Comparison of ENCODE assay signal across 21 cellular contexts in the genomic region with DNA sequence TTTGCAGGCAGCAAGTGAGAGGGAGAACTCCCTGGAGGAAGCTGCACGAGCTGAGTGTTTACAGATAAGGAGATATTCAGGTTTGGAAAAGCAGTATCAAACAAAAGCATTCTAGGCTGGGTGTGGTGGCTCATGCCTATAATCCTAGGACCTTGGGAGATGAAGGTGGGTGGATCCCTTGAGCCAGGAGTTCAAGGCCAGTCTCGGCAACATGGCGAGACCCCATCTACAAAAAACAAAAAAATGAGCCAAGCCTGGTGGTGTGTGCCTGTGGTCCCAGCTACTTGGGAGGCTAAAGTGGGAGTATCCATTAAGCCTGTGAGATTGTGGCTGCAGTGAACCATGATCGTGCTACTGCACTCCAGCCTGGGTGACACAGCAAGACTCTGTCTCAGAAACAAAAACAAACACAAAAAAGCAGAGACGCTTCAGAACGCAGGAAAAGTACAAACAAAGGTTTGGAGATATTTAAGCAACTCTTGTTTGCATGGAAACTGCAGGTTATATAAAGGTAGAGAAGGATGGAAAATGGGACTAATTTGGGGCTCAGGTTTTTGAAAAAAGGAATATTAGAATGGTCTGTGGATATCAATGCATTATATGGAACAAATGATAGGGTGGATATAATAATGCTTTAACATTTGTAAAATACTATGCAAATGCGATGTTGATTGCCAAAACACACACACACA. TPM values are rescaled to one million over a fixed set of nuclear protein-coding genes. Genes with fewer than 3 reads are reported as not detected.
DNase-seq lines count a peak whose midpoint lies in the region; ATAC-seq and TF ChIP-seq lines count a peak whose summit lies in the region.
"Had no signal": no experiment of that assay in that cellular context is flagged by ENCODE, and none has a peak within 500 bp of the region (broad histone marks: within the 10 kb centered on the region; RNA-seq: fewer than 3 reads in every experiment).

No MANE protein-coding gene starts in this region.

- H3T11ph ChIP-seq in H9 (ENCODE audit: low read length): no peak overlapping the region

- H2BK12ac ChIP-seq in H9 (ENCODE audit: insufficient read length, low read depth, low read length) (no peak overlapping the region), neuronal stem cell (ENCODE audit: low read length) (no peak overlapping the region)

- no peaks in the 10 kb centered on the region for H4K20me1 ChIP-seq in H9 (ENCODE audit: control insufficient read depth, insufficient read depth, insufficient read length)
- H4K20me1 ChIP-seq: BLaER1 had no signal

- H3K4me3 Mint-ChIP-seq in H9: no peak overlapping the region
- H3K4me3 Mint-ChIP-seq in endodermal cell: no peak overlapping the region
- H3K4me3 Mint-ChIP-seq: CD4-positive, CD25-positive, alpha-beta regulatory T cell; CD8-positive, alpha-beta T cell; HFFc6 had no signal

- H3K79me1 ChIP-seq in H9 (ENCODE audit: insufficient read depth, low read depth, low read length, poor library complexity, severe bottlenecking) (no peaks in the 10 kb centered on the region), neuronal stem cell (ENCODE audit: low read depth, low read length) (no peaks in the 10 kb centered on the region)

- no peak overlapping the region for H3K27ac ChIP-seq in H9 (ENCODE audit: insufficient read length, low read depth, low read length)
- H3K27ac ChIP-seq in endodermal cell (ENCODE audit: low read depth, low read length): no peak overlapping the region
- no peak overlapping the region for H3K27ac ChIP-seq in neuronal stem cell (replicated peaks; ENCODE audit: low read length)
- H3K27ac ChIP-seq: BLaER1, C4-2B had no signal

- H3K36me3 ChIP-seq in endodermal cell (ENCODE audit: control insufficient read depth, insufficient read depth, low read length) (no peaks in the 10 kb centered on the region), neuronal stem cell (replicated peaks in 1 of 2; ENCODE audit: control insufficient read depth in 2 of 2, insufficient read depth in 2 of 2, low read length in 2 of 2) (no peaks in the 10 kb centered on the region)
- H3K36me3 ChIP-seq: BLaER1, HAP-1 had no signal

- no peak overlapping the region for H3K18ac ChIP-seq in H9 (ENCODE audit: insufficient read length, low read depth, low read length)
- H3K18ac ChIP-seq in neuronal stem cell (ENCODE audit: low read length): no peak overlapping the region

- H3K27me3 Mint-ChIP-seq in H9 (ENCODE audit: low read depth) (peaks cover under 1% of the 10 kb centered on the region; the same call in 1 of the 2 replicates), endodermal cell (ENCODE audit: insufficient read depth) (no peaks in the 10 kb centered on the region)

- H2AFZ ChIP-seq in H9 (ENCODE audit: low read length) (no peak overlapping the region), neuronal stem cell (ENCODE audit: low read length) (no peak overlapping the region)

- no peaks in the 10 kb centered on the region for H3K9me3 ChIP-seq in H9 (ENCODE audit: control insufficient read depth, low read depth, low read length)
- H3K9me3 ChIP-seq in endodermal cell (ENCODE audit: control insufficient read depth, low read length): no peaks in the 10 kb centered on the region
- H3K9me3 ChIP-seq in neuronal stem cell (replicated peaks in 1 of 2; ENCODE audit: control insufficient read depth in 2 of 2, insufficient read depth in 1 of 2, low read depth in 1 of 2, low read length in 2 of 2): peaks cover 0 to 4% of the 10 kb centered on the region in 2 donors
- H3K9me3 ChIP-seq: BLaER1, Caco-2, HAP-1 had no signal

- H2BK15ac ChIP-seq in H9 (ENCODE audit: low read depth, low read length) (no peak overlapping the region), neuronal stem cell (ENCODE audit: low read length) (no peak overlapping the region)

- 0 out of 2 replicates have a peak overlapping the region, but pooled peaks have one; percentile 4 for H3K14ac ChIP-seq in H9 (ENCODE audit: insufficient read depth, low read length)
- H3K14ac ChIP-seq in neuronal stem cell (ENCODE audit: low read length): no peak overlapping the region

- H2AK5ac ChIP-seq in H9 (ENCODE audit: insufficient read length, low read length) (no peak overlapping the region), neuronal stem cell (ENCODE audit: low read depth, low read length) (peak overlapping the region; percentile 67)

- H3K4ac ChIP-seq in H9 (ENCODE audit: low read depth, low read length): no peak overlapping the region
- no peak overlapping the region for H3K4ac ChIP-seq in neuronal stem cell (ENCODE audit: low read length)

- H3K9me3 Mint-ChIP-seq in H9 (no peaks in the 10 kb centered on the region), endodermal cell (no peaks in the 10 kb centered on the region)
- H3K9me3 Mint-ChIP-seq: CD8-positive, alpha-beta T cell had no signal

- H4K8ac ChIP-seq in H9 (replicated peaks; ENCODE audit: insufficient read length, low read depth, low read length) (no peak overlapping the region), neuronal stem cell (ENCODE audit: low read depth, low read length) (no peak overlapping the region)

- H2BK5ac ChIP-seq in H9 (ENCODE audit: insufficient read length, low read length) (no peak overlapping the region), neuronal stem cell (ENCODE audit: low read length) (no peak overlapping the region)

- H3K36me3 Mint-ChIP-seq in H9 (ENCODE audit: insufficient read depth in 1 of 3, low read depth in 3 of 3) (no peaks in the 10 kb centered on the region; a peak in 1 of 7 replicates), endodermal cell (ENCODE audit: low read depth) (no peaks in the 10 kb centered on the region)
- H3K36me3 Mint-ChIP-seq: CD4-positive, CD25-positive, alpha-beta regulatory T cell; CD8-positive, alpha-beta T cell had no signal

- WGBS in H9 (ENCODE audit: extremely low coverage, insufficient read length, low lambda C conversion rate): no CpG with 5 or more reads among the region's 7 CpGs
- WGBS in endodermal cell (ENCODE audit: insufficient coverage in 1 of 2, insufficient read length in 1 of 2), 2 experiments: 88 to 91% methylated on average over 2 to 7 of the region's 7 CpGs
- WGBS in neuronal stem cell (ENCODE audit: extremely low coverage in 2 of 2, insufficient read length in 2 of 2, insufficient replicate concordance in 1 of 2), 2 donors: no CpG with 5 or more reads among the region's 7 CpGs

- H3K4me1 Mint-ChIP-seq in H9 (peaks cover 56 to 65% of the 10 kb centered on the region in 2 experiments), endodermal cell (peaks cover 32% of the 10 kb centered on the region)

- H3K4me2 ChIP-seq in H9 (ENCODE audit: insufficient read depth, insufficient read length, low read length) (no peak overlapping the region), neuronal stem cell (ENCODE audit: insufficient read depth, low read length, poor library complexity, severe bottlenecking) (no peak overlapping the region)
- H3K4me2 ChIP-seq: BLaER1 had no signal

- ATAC-seq in GM21360 (IDR thresholded peaks at IDR 0.05; ENCODE audit: unreplicated experiment): no peak
- ATAC-seq: CD8-positive, alpha-beta T cell; GM12878 had no signal

- H2BK120ac ChIP-seq in H9 (ENCODE audit: low read depth, low read length, poor library complexity, severe bottlenecking) (no peak overlapping the region), neuronal stem cell (ENCODE audit: low read depth, low read length) (no peak overlapping the region)

- H2BK20ac ChIP-seq in H9 (ENCODE audit: low read depth, low read length, poor library complexity, severe bottlenecking): no peak overlapping the region

- H4K91ac ChIP-seq in H9 (ENCODE audit: insufficient read length, low read depth, low read length) (no peak overlapping the region), neuronal stem cell (ENCODE audit: low read depth, low read length, poor library complexity) (no peak overlapping the region)

- H3K27ac Mint-ChIP-seq in H9 (peak overlapping the region in 1 of 3 experiments; percentile 13; a peak in 2 of 7 replicates), endodermal cell (no peak overlapping the region)
- H3K27ac Mint-ChIP-seq: CD8-positive, alpha-beta T cell; HFFc6 had no signal

- TF ChIP-seq CTCF in H9 (conservative IDR thresholded peaks at IDR 0.05) (no peak), endodermal cell (conservative IDR thresholded peaks at IDR 0.05) (no peak)

- H3K9ac ChIP-seq in H9 (ENCODE audit: extremely low read depth, insufficient read length, low read length) (no peak overlapping the region), endodermal cell (ENCODE audit: extremely low read depth, low read length, poor library complexity, severe bottlenecking) (no peak overlapping the region), neuronal stem cell (ENCODE audit: low read depth, low read length, poor library complexity) (no peak overlapping the region)
- H3K9ac ChIP-seq: BLaER1 had no signal

- no peaks in the 10 kb centered on the region for H3K79me2 ChIP-seq in H9 (ENCODE audit: insufficient read depth, low read length)

- DNase-seq in H9 (no peak), SK-N-DZ (ENCODE audit: low spot score) (peak; percentile 94), endodermal cell (peak; percentile 43), neuronal stem cell (ENCODE audit: low spot score) (no peak), NCI-H2171 treated with DMSO at 0.1 percent for 48 hours (lab: John Stamatoyannopoulos, UW) (no peak), NCI-H345 treated with DMSO at 0.1 percent for 48 hours (lab: John Stamatoyannopoulos, UW; ENCODE audit: unreplicated experiment) (no peak), ecto neural progenitor cell (ENCODE audit: low spot score) (no peak)
- DNase-seq: Caco-2; CD4-positive, CD25-positive, alpha-beta regulatory T cell; CD8-positive, alpha-beta T cell; DMS79; EL; GDM1; HFFc6 had no signal

- no peak overlapping the region for H3K56ac ChIP-seq in H9 (ENCODE audit: insufficient read length, low read depth, low read length)

- H3K27me3 ChIP-seq in H9 (ENCODE audit: insufficient read depth, low read length): no peaks in the 10 kb centered on the region
- no peaks in the 10 kb centered on the region for H3K27me3 ChIP-seq in endodermal cell (ENCODE audit: control insufficient read depth, insufficient read depth, low read length, poor library complexity, severe bottlenecking)
- no peaks in the 10 kb centered on the region for H3K27me3 ChIP-seq in neuronal stem cell (ENCODE audit: control insufficient read depth in 3 of 3, insufficient read depth in 3 of 3, low read depth in 1 of 3, low read length in 3 of 3)
- H3K27me3 ChIP-seq: BLaER1 had no signal

- H4K5ac ChIP-seq in H9 (ENCODE audit: insufficient read length, low read depth, low read length): no peak overlapping the region

- H3K4me1 ChIP-seq in H9 (ENCODE audit: insufficient read depth, low read length): peaks cover 5% of the 10 kb centered on the region; the same call in 1 of the 2 replicates
- peaks cover 10% of the 10 kb centered on the region for H3K4me1 ChIP-seq in endodermal cell (ENCODE audit: control insufficient read depth, insufficient read depth, low read length)
- H3K4me1 ChIP-seq in neuronal stem cell (ENCODE audit: control insufficient read depth in 2 of 2, insufficient read depth in 1 of 2, low read depth in 1 of 2, low read length in 2 of 2): peaks cover 7 to 28% of the 10 kb centered on the region in 2 donors
- H3K4me1 ChIP-seq: BLaER1, Caco-2 had no signal

- H3K4me3 ChIP-seq in endodermal cell (ENCODE audit: low read length) (no peak overlapping the region), neuronal stem cell (ENCODE audit: low read length in 2 of 2) (no peak overlapping the region)
- H3K4me3 ChIP-seq: BLaER1, GM12878, HAP-1 had no signal

- H3K23ac ChIP-seq in H9 (ENCODE audit: insufficient read length, low read depth, low read length) (no peak overlapping the region), neuronal stem cell (ENCODE audit: low read depth, low read length, poor library complexity) (no peak overlapping the region)

- peaks cover 3% of the 10 kb centered on the region for H3K23me2 ChIP-seq in H9 (ENCODE audit: insufficient read length, low read depth, low read length, poor library complexity, severe bottlenecking)

RNA-seq across cellular contexts. Expression of a gene that starts 31.6 kb away (rescaled TPM):
- 100.0 and 105 TPM in 2 replicates for total RNA-seq in H9 (2021)
- 1,097 and 1,099 TPM in 2 replicates for polyA plus RNA-seq in SK-N-DZ (2014; cell fraction: cytosol; rRNA removed)
- polyA plus RNA-seq in SK-N-DZ (2014; cell fraction: nucleus; rRNA removed): 1,072 and 1,695 TPM in 2 replicates
- total RNA-seq in endodermal cell: 10 to 100 TPM; 36.8 to 52.3 TPM
- 75.7 TPM for polyA plus RNA-seq in endodermal cell (2013, experiment 1 of 2)
- polyA plus RNA-seq in endodermal cell (2013, experiment 2 of 2): 74.7 TPM
- 43.3 TPM for polyA plus RNA-seq in neuronal stem cell (2013, experiment 1 of 2)
- polyA plus RNA-seq in neuronal stem cell (2013, experiment 2 of 2): 44.3 TPM
- total RNA-seq: A172; CD8-positive, alpha-beta T cell; GM12878; H4; HFFc6 had no signal
- polyA plus RNA-seq: GM12878 had no signal

Comparison
In these comparisons a context has a peak if more than half of its experiments do, and no peak if none do; other contexts are left out.
1. DNase-seq: peak in SK-N-DZ (single experiment) and endodermal cell (single experiment); none in H9 (single experiment), neuronal stem cell (single experiment), NCI-H2171 treated with DMSO at 0.1 percent for 48 hours (single experiment), NCI-H345 treated with DMSO at 0.1 percent for 48 hours (single experiment) and ecto neural progenitor cell (single experiment).